Comparison of ENCODE assay signal across 17 cellular contexts in genomic region chr5:10596886-10597451, GRCh38.
"Had no signal": no experiment of that assay in that cellular context is flagged by ENCODE, and none has a peak within 500 bp of the region (broad histone marks: within the 10 kb centered on the region; RNA-seq: fewer than 3 reads in every experiment).

No MANE protein-coding gene starts in this region.

- H3K9me3 Mint-ChIP-seq: activated naive CD4-positive, alpha-beta T cell treated with anti-CD3 and anti-CD28 coated beads, Interleukin-2, amount 50 U/mL, for 24 hours; natural killer cell had no signal

- H3K9me3 ChIP-seq: esophagus squamous epithelium, mucosa of descending colon, sigmoid colon, stomach had no signal

- H3K4me3 ChIP-seq: mucosa of descending colon, sigmoid colon, stomach had no signal

- ATAC-seq: activated CD4-positive, alpha-beta T cell treated with anti-CD3 and anti-CD28 coated beads for 36 hours; left colon; mucosa of descending colon; natural killer cell had no signal

- H3K36me3 ChIP-seq: brain microvascular endothelial cell, esophagus squamous epithelium, sigmoid colon, stomach had no signal

- H3K36me3 Mint-ChIP-seq: natural killer cell had no signal

- DNase-seq: activated CD4-positive, alpha-beta T cell treated with anti-CD3 and anti-CD28 coated beads for 36 hours; activated CD8-positive, alpha-beta T cell treated with anti-CD3 and anti-CD28 coated beads, Interleukin-2, amount 10 ng/mL, durations not matched to agents 7 days and 5 days; amygdala; brain microvascular endothelial cell; cerebellar nuclear complex; esophagus squamous epithelium; head of caudate nucleus; left colon; mammary epithelial cell; mucosa of descending colon; natural killer cell; occipital lobe; sigmoid colon; stimulated activated CD4-positive, alpha-beta T cell treated with anti-CD3 and anti-CD28 coated beads, Interleukin-2, amount 100 ng/mL, for 48 hours; stomach; SW 1271 had no signal

- H3K27me3 ChIP-seq: brain microvascular endothelial cell, sigmoid colon, stomach had no signal

- H3K4me3 Mint-ChIP-seq: activated CD4-positive, alpha-beta T cell treated with anti-CD3 and anti-CD28 coated beads for 36 hours; activated naive CD4-positive, alpha-beta T cell treated with anti-CD3 and anti-CD28 coated beads, Interleukin-2, amount 50 U/mL, for 24 hours; natural killer cell had no signal

- H3K27ac Mint-ChIP-seq: activated CD4-positive, alpha-beta T cell treated with anti-CD3 and anti-CD28 coated beads for 36 hours; activated naive CD4-positive, alpha-beta T cell treated with anti-CD3 and anti-CD28 coated beads, Interleukin-2, amount 50 U/mL, for 24 hours; natural killer cell had no signal
